ENCODE assay signal across 9 cellular contexts in genomic region chr9:35637427-35637955, GRCh38. TPM values are rescaled to one million over a fixed set of nuclear protein-coding genes. Genes with fewer than 3 reads are reported as not detected.
DNase-seq lines count a peak whose midpoint lies in the region; ATAC-seq and TF ChIP-seq lines count a peak whose summit lies in the region.
"Not testable (repeated sequence)": the region's sequence is repeated elsewhere in the genome, so short reads cannot be mapped to it uniquely, and the experiment has no call there.
"Had no signal": no experiment of that assay in that cellular context is flagged by ENCODE, and none has a peak within 500 bp of the region (broad histone marks: within the 10 kb centered on the region; RNA-seq: fewer than 3 reads in every experiment).

No MANE protein-coding gene starts in this region.

- not testable (repeated sequence) for ATAC-seq in natural killer cell treated with Interleukin-12 subunit alpha and Interleukin-12 subunit beta and Interleukin-15 and Interleukin-18, amount 100 ng/mL, for 72 hours; stimulated activated naive B cell treated with anti-CD40 and anti-IgM and Interleukin-4, amounts not matched to agents 10 μg/mL and 1 μg/mL and 100 μg/mL, for 72 hours (replicated peaks)

- not testable (repeated sequence) for H2AFZ ChIP-seq in OCI-LY7 (ENCODE audit: low read length)

- H3K27ac ChIP-seq in BLaER1 (peak overlapping the region; percentile 97), OCI-LY7 (ENCODE audit: low read depth, low read length, poor library complexity, severe bottlenecking) (peak overlapping the region; percentile 72)

- peak overlapping the region; percentile 90 for H3K4me2 ChIP-seq in BLaER1
- H3K4me2 ChIP-seq in OCI-LY7 (ENCODE audit: low read length): not testable (repeated sequence)

- peaks cover 13% of the 10 kb centered on the region for H3K36me3 ChIP-seq in BLaER1
- peaks cover 19% of the 10 kb centered on the region for H3K36me3 ChIP-seq in OCI-LY7 (ENCODE audit: insufficient read depth, low read length)

- 0 out of 2 replicates have a peak overlapping the region, but pooled peaks have one; percentile 82 for H3K9ac ChIP-seq in BLaER1

- BruUV-seq in OCI-LY7 (replicated peaks; lab: Mats Ljungman, UMichigan): not testable (repeated sequence)

- not testable (repeated sequence) for H3K79me2 ChIP-seq in OCI-LY7 (ENCODE audit: insufficient read depth, low read depth, low read length)

- not testable (repeated sequence) for H3K9me2 ChIP-seq in OCI-LY7 (ENCODE audit: insufficient read depth, low read length)

- DNase-seq in EH (ENCODE audit: low read depth): peak; percentile 46
- not testable (repeated sequence) for DNase-seq in OCI-LY7 (ENCODE audit: low spot score); activated CD4-positive, alpha-beta T cell treated with anti-CD3 and anti-CD28 coated beads, Interleukin-2, amount 10 ng/mL, durations not matched to agents 24 days and 14 days; activated naive CD4-positive, alpha-beta T cell treated with anti-CD3 and anti-CD28 coated beads for 36 hours; endothelial cell (ENCODE audit: low spot score); natural killer cell treated with Interleukin-12 subunit alpha and Interleukin-12 subunit beta and Interleukin-15 and Interleukin-18, amount 100 ng/mL, for 72 hours (ENCODE audit: low spot score); stimulated activated naive B cell treated with anti-CD40 and anti-IgM and Interleukin-4, amounts not matched to agents 10 μg/mL and 1 μg/mL and 100 μg/mL, for 72 hours

- H3K4me3 ChIP-seq in BLaER1: peak overlapping the region; percentile 31; the same call in 1 of the 2 replicates
- not testable (repeated sequence) for H3K4me3 ChIP-seq in OCI-LY7 (ENCODE audit: low read depth, low read length, poor library complexity, severe bottlenecking)

- H3K9me3 Mint-ChIP-seq in activated CD4-positive, alpha-beta T cell treated with anti-CD3 and anti-CD28 coated beads, Interleukin-2, amount 10 ng/mL, durations not matched to agents 24 days and 14 days; activated naive CD4-positive, alpha-beta T cell treated with anti-CD3 and anti-CD28 coated beads for 36 hours; endothelial cell (ENCODE audit: unreplicated experiment); natural killer cell treated with Interleukin-12 subunit alpha and Interleukin-12 subunit beta and Interleukin-15 and Interleukin-18, amount 100 ng/mL, for 72 hours: not testable (repeated sequence)
- H3K9me3 Mint-ChIP-seq in stimulated activated naive B cell treated with anti-CD40 and anti-IgM and Interleukin-4, amounts not matched to agents 10 μg/mL and 1 μg/mL and 100 μg/mL, for 72 hours: peaks cover 6 to 14% of the 10 kb centered on the region in 2 donors

- peaks cover 12% of the 10 kb centered on the region for H3K9me3 ChIP-seq in BLaER1
- H3K9me3 ChIP-seq in OCI-LY7 (ENCODE audit: low read length): not testable (repeated sequence)

- intact Hi-C loops in OCI-LY7 (cut with micrococcal nuclease; ENCODE audit: unreplicated experiment); activated CD4-positive, alpha-beta T cell treated with anti-CD3 and anti-CD28 coated beads, Interleukin-2, amount 10 ng/mL, durations not matched to agents 24 days and 14 days (cut with micrococcal nuclease); activated naive CD4-positive, alpha-beta T cell treated with anti-CD3 and anti-CD28 coated beads for 36 hours (cut with micrococcal nuclease): not testable (repeated sequence)

- H3K4me1 ChIP-seq in BLaER1 (peaks cover 100% of the 10 kb centered on the region), OCI-LY7 (ENCODE audit: insufficient read depth, low read length, poor library complexity, severe bottlenecking) (peaks cover 71% of the 10 kb centered on the region)

- peak overlapping the region; percentile 3 for H3K27ac Mint-ChIP-seq in activated CD4-positive, alpha-beta T cell treated with anti-CD3 and anti-CD28 coated beads, Interleukin-2, amount 10 ng/mL, durations not matched to agents 24 days and 14 days
- peak overlapping the region; percentile 90 for H3K27ac Mint-ChIP-seq in activated naive CD4-positive, alpha-beta T cell treated with anti-CD3 and anti-CD28 coated beads for 36 hours
- H3K27ac Mint-ChIP-seq in endothelial cell (ENCODE audit: unreplicated experiment): not testable (repeated sequence)
- H3K27ac Mint-ChIP-seq in natural killer cell treated with Interleukin-12 subunit alpha and Interleukin-12 subunit beta and Interleukin-15 and Interleukin-18, amount 100 ng/mL, for 72 hours: peak overlapping the region; percentile 91 to 96
- H3K27ac Mint-ChIP-seq in stimulated activated naive B cell treated with anti-CD40 and anti-IgM and Interleukin-4, amounts not matched to agents 10 μg/mL and 1 μg/mL and 100 μg/mL, for 72 hours: peak overlapping the region; percentile 90

- peaks cover 48% of the 10 kb centered on the region for H3K4me1 Mint-ChIP-seq in activated CD4-positive, alpha-beta T cell treated with anti-CD3 and anti-CD28 coated beads, Interleukin-2, amount 10 ng/mL, durations not matched to agents 24 days and 14 days
- H3K4me1 Mint-ChIP-seq in activated naive CD4-positive, alpha-beta T cell treated with anti-CD3 and anti-CD28 coated beads for 36 hours (ENCODE audit: low read depth): peaks cover 50% of the 10 kb centered on the region
- H3K4me1 Mint-ChIP-seq in endothelial cell (ENCODE audit: unreplicated experiment): not testable (repeated sequence)
- peaks cover 57 to 68% of the 10 kb centered on the region in 2 donors for H3K4me1 Mint-ChIP-seq in natural killer cell treated with Interleukin-12 subunit alpha and Interleukin-12 subunit beta and Interleukin-15 and Interleukin-18, amount 100 ng/mL, for 72 hours (ENCODE audit: low read depth in 2 of 2)
- H3K4me1 Mint-ChIP-seq in stimulated activated naive B cell treated with anti-CD40 and anti-IgM and Interleukin-4, amounts not matched to agents 10 μg/mL and 1 μg/mL and 100 μg/mL, for 72 hours: peaks cover 69 to 88% of the 10 kb centered on the region in 2 donors

- not testable (repeated sequence) for H3K4me3 Mint-ChIP-seq in activated CD4-positive, alpha-beta T cell treated with anti-CD3 and anti-CD28 coated beads, Interleukin-2, amount 10 ng/mL, durations not matched to agents 24 days and 14 days; activated naive CD4-positive, alpha-beta T cell treated with anti-CD3 and anti-CD28 coated beads for 36 hours
- peak overlapping the region; percentile 1 for H3K4me3 Mint-ChIP-seq in endothelial cell (ENCODE audit: unreplicated experiment)
- H3K4me3 Mint-ChIP-seq in natural killer cell treated with Interleukin-12 subunit alpha and Interleukin-12 subunit beta and Interleukin-15 and Interleukin-18, amount 100 ng/mL, for 72 hours: peak overlapping the region; percentile 72
- H3K4me3 Mint-ChIP-seq in stimulated activated naive B cell treated with anti-CD40 and anti-IgM and Interleukin-4, amounts not matched to agents 10 μg/mL and 1 μg/mL and 100 μg/mL, for 72 hours: peak overlapping the region; percentile 37 to 53

- CTCF ChIA-PET in OCI-LY7 (lab: Charles Lee; ENCODE audit: unreplicated experiment): interaction anchor here (2.3 kb wide), 1 partner anchor 11 kb away, joined by 5 read pairs; no protein-coding TSS in a partner anchor
- CTCF ChIA-PET in activated naive CD4-positive, alpha-beta T cell treated with anti-CD3 and anti-CD28 coated beads for 36 hours (lab: Charles Lee): not testable (repeated sequence)

- POLR2A ChIA-PET in OCI-LY7 (lab: Charles Lee): interaction anchor here (2.0 kb wide), 1 partner anchor 19 kb away, joined by 7 read pairs; the partner anchor contains the start of gene CD72

- not testable (repeated sequence) for H4K20me1 ChIP-seq in BLaER1; OCI-LY7 (ENCODE audit: insufficient read depth, low read length)

- not testable (repeated sequence) for H3K27me3 Mint-ChIP-seq in activated CD4-positive, alpha-beta T cell treated with anti-CD3 and anti-CD28 coated beads, Interleukin-2, amount 10 ng/mL, durations not matched to agents 24 days and 14 days; activated naive CD4-positive, alpha-beta T cell treated with anti-CD3 and anti-CD28 coated beads for 36 hours (ENCODE audit: low read depth); endothelial cell (ENCODE audit: unreplicated experiment); natural killer cell treated with Interleukin-12 subunit alpha and Interleukin-12 subunit beta and Interleukin-15 and Interleukin-18, amount 100 ng/mL, for 72 hours; stimulated activated naive B cell treated with anti-CD40 and anti-IgM and Interleukin-4, amounts not matched to agents 10 μg/mL and 1 μg/mL and 100 μg/mL, for 72 hours

- H3K27me3 ChIP-seq in BLaER1: not testable (repeated sequence)

- peaks cover 20% of the 10 kb centered on the region for H3K36me3 Mint-ChIP-seq in activated CD4-positive, alpha-beta T cell treated with anti-CD3 and anti-CD28 coated beads, Interleukin-2, amount 10 ng/mL, durations not matched to agents 24 days and 14 days (ENCODE audit: low read depth)
- H3K36me3 Mint-ChIP-seq in activated naive CD4-positive, alpha-beta T cell treated with anti-CD3 and anti-CD28 coated beads for 36 hours (ENCODE audit: low read depth); endothelial cell (ENCODE audit: low read depth, unreplicated experiment); natural killer cell treated with Interleukin-12 subunit alpha and Interleukin-12 subunit beta and Interleukin-15 and Interleukin-18, amount 100 ng/mL, for 72 hours: not testable (repeated sequence)
- peaks cover 20 to 26% of the 10 kb centered on the region in 2 donors for H3K36me3 Mint-ChIP-seq in stimulated activated naive B cell treated with anti-CD40 and anti-IgM and Interleukin-4, amounts not matched to agents 10 μg/mL and 1 μg/mL and 100 μg/mL, for 72 hours

- not testable (repeated sequence) for TF ChIP-seq CTCF in OCI-LY7 (conservative IDR thresholded peaks at IDR 0.05; ENCODE audit: low read length); endothelial cell (IDR thresholded peaks at IDR 0.05; ENCODE audit: unreplicated experiment)

RNA-seq across cellular contexts. Expression of gene SIT1, which starts 13.2 kb away (rescaled TPM):
- total RNA-seq in OCI-LY7 (2014; rRNA removed; shearing (Covaris generic)): 176 and 210 TPM in 2 replicates
- total RNA-seq in OCI-LY7 (2022): 93.0 and 121 TPM in 2 replicates
- 80.4 and 81.8 TPM in 2 replicates for total RNA-seq in activated CD4-positive, alpha-beta T cell treated with anti-CD3 and anti-CD28 coated beads, Interleukin-2, amount 10 ng/mL, durations not matched to agents 24 days and 14 days
- total RNA-seq in activated naive CD4-positive, alpha-beta T cell treated with anti-CD3 and anti-CD28 coated beads for 36 hours: 10 to 100 TPM; 44.0 to 45.4 TPM
- total RNA-seq in endothelial cell (ENCODE audit: unreplicated experiment): not detected
- 1 to 10 TPM; 3.5 to 7.1 TPM for total RNA-seq in natural killer cell treated with Interleukin-12 subunit alpha and Interleukin-12 subunit beta and Interleukin-15 and Interleukin-18, amount 100 ng/mL, for 72 hours
- total RNA-seq: K562 had no signal

RNA-seq across cellular contexts. Expression of gene CD72, which starts 19.3 kb away (rescaled TPM):
- 91.4 and 107 TPM in 2 replicates for total RNA-seq in OCI-LY7 (2014; rRNA removed; shearing (Covaris generic))
- 63.0 and 67.6 TPM in 2 replicates for total RNA-seq in OCI-LY7 (2022)
- total RNA-seq in activated CD4-positive, alpha-beta T cell treated with anti-CD3 and anti-CD28 coated beads, Interleukin-2, amount 10 ng/mL, durations not matched to agents 24 days and 14 days: 8.1 and 9.0 TPM in 2 replicates
- 1 to 10 TPM; 2.9 to 4.5 TPM for total RNA-seq in activated naive CD4-positive, alpha-beta T cell treated with anti-CD3 and anti-CD28 coated beads for 36 hours
- total RNA-seq in endothelial cell (ENCODE audit: unreplicated experiment): 2.4 TPM
- total RNA-seq in natural killer cell treated with Interleukin-12 subunit alpha and Interleukin-12 subunit beta and Interleukin-15 and Interleukin-18, amount 100 ng/mL, for 72 hours: 1 to 10 TPM; 7.0 to 8.8 TPM

RNA-seq across cellular contexts. Expression of gene RMRP, which starts 20.3 kb away (rescaled TPM):
- total RNA-seq in OCI-LY7 (2014; rRNA removed; shearing (Covaris generic)): 21,739 and 26,575 TPM in 2 replicates
- total RNA-seq in OCI-LY7 (2022): 4,033 and 12,624 TPM in 2 replicates
- 5,949 and 6,301 TPM in 2 replicates for total RNA-seq in activated CD4-positive, alpha-beta T cell treated with anti-CD3 and anti-CD28 coated beads, Interleukin-2, amount 10 ng/mL, durations not matched to agents 24 days and 14 days
- over 10,000 TPM in 1 of 2 experiments, 1,000 to 10,000 TPM in 1; 7,381 to 12,571 TPM for total RNA-seq in activated naive CD4-positive, alpha-beta T cell treated with anti-CD3 and anti-CD28 coated beads for 36 hours
- 32,961 TPM for total RNA-seq in endothelial cell (ENCODE audit: unreplicated experiment)
- 1,000 to 10,000 TPM; 3,856 to 4,437 TPM for total RNA-seq in natural killer cell treated with Interleukin-12 subunit alpha and Interleukin-12 subunit beta and Interleukin-15 and Interleukin-18, amount 100 ng/mL, for 72 hours

RNA-seq across cellular contexts. Expression of gene CCDC107, which starts 20.6 kb away (rescaled TPM):
- 16.5 and 20.3 TPM in 2 replicates for total RNA-seq in OCI-LY7 (2014; rRNA removed; shearing (Covaris generic))
- 10.0 and 11.4 TPM in 2 replicates for total RNA-seq in OCI-LY7 (2022)
- total RNA-seq in activated CD4-positive, alpha-beta T cell treated with anti-CD3 and anti-CD28 coated beads, Interleukin-2, amount 10 ng/mL, durations not matched to agents 24 days and 14 days: 20.8 and 21.8 TPM in 2 replicates
- total RNA-seq in activated naive CD4-positive, alpha-beta T cell treated with anti-CD3 and anti-CD28 coated beads for 36 hours: 1 to 10 TPM; 5.6 to 6.4 TPM
- total RNA-seq in endothelial cell (ENCODE audit: unreplicated experiment): 13.5 TPM
- 10 to 100 TPM; 12.0 to 21.5 TPM for total RNA-seq in natural killer cell treated with Interleukin-12 subunit alpha and Interleukin-12 subunit beta and Interleukin-15 and Interleukin-18, amount 100 ng/mL, for 72 hours

RNA-seq across cellular contexts. Expression of gene ARHGEF39, which starts 27.5 kb away (rescaled TPM):
- 22.7 and 30.8 TPM in 2 replicates for total RNA-seq in OCI-LY7 (2014; rRNA removed; shearing (Covaris generic))
- total RNA-seq in OCI-LY7 (2022) (48.1 and 53.6 TPM in 2 replicates), endothelial cell (ENCODE audit: unreplicated experiment) (1.4 TPM)
- 9.9 and 10.8 TPM in 2 replicates for total RNA-seq in activated CD4-positive, alpha-beta T cell treated with anti-CD3 and anti-CD28 coated beads, Interleukin-2, amount 10 ng/mL, durations not matched to agents 24 days and 14 days
- 10 to 100 TPM; 28.9 to 30.4 TPM for total RNA-seq in activated naive CD4-positive, alpha-beta T cell treated with anti-CD3 and anti-CD28 coated beads for 36 hours
- 10 to 100 TPM in 1 of 2 donors, 1 to 10 TPM in 1; 4.6 to 14.2 TPM for total RNA-seq in natural killer cell treated with Interleukin-12 subunit alpha and Interleukin-12 subunit beta and Interleukin-15 and Interleukin-18, amount 100 ng/mL, for 72 hours

Comparison
In these comparisons a context has a peak if more than half of its experiments do, and no peak if none do; other contexts are left out.
1. RNA of gene SIT1, which starts 13.2 kb away (total RNA-seq): 93.0 to 210 TPM in OCI-LY7, 80.4 to 81.8 TPM in activated CD4-positive, alpha-beta T cell treated with anti-CD3 and anti-CD28 coated beads, Interleukin-2, amount 10 ng/mL, durations not matched to agents 24 days and 14 days and 44.0 to 45.4 TPM in activated naive CD4-positive, alpha-beta T cell treated with anti-CD3 and anti-CD28 coated beads for 36 hours; 3.5 to 7.1 TPM in natural killer cell treated with Interleukin-12 subunit alpha and Interleukin-12 subunit beta and Interleukin-15 and Interleukin-18, amount 100 ng/mL, for 72 hours and not detected in endothelial cell (single experiment); every median in the first group is over 4 times any median in the second.